32 cellular contexts compared by ENCODE assay signal in the genomic region with DNA sequence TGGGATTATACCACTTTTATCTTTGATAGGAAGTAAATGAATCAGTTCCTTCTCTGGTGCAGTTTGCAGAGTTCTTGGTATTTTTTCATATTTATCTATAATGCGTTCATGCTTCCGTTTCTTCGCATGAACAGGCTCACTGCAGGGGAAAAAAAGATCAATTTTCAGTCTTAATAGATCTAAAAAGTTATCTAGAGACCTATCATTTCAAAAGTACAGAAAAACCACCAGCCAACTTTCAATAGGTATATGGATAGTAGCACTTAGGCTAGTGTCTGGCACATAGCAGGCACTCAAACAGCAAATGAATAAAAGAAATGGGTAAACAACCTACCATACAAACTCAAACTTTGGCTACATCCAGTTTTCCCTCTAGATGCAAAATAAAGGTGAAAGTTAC.
"Had no signal": no experiment of that assay in that cellular context is flagged by ENCODE, and none has a peak within 500 bp of the region (broad histone marks: within the 10 kb centered on the region; RNA-seq: fewer than 3 reads in every experiment).

No MANE protein-coding gene starts in this region.

- H3K27ac ChIP-seq: brain microvascular endothelial cell, coronary artery, dorsolateral prefrontal cortex, WERI-Rb-1 had no signal

- H3K27me3 Mint-ChIP-seq: activated B cell treated with CpG ODN at 0.5 μM for 24 hours; activated CD4-positive, alpha-beta T cell treated with anti-CD3 and anti-CD28 coated beads, Interleukin-2, amount 10 ng/mL, durations not matched to agents 7 days and 5 days; activated CD8-positive, alpha-beta T cell treated with anti-CD3 and anti-CD28 coated beads for 36 hours; activated naive CD8-positive, alpha-beta T cell; activated T-cell treated with anti-CD3 and anti-CD28 coated beads, Interleukin-2, amount 50 U/mL, for 24 hours; central memory CD8-positive, alpha-beta T cell; dendritic cell treated with granulocyte-macrophage colony-stimulating factor and Interleukin-4, amounts not matched to agents 40 ng/mL and 50 ng/mL, for 4 days; T-helper 17 cell had no signal

- H3K4me3 ChIP-seq: coronary artery, dorsolateral prefrontal cortex had no signal

- DNase-seq: activated B cell treated with CpG ODN at 0.5 μM for 24 hours; activated CD4-positive, alpha-beta T cell treated with anti-CD3 and anti-CD28 coated beads for 1 hour; activated CD4-positive, alpha-beta T cell treated with anti-CD3 and anti-CD28 coated beads for 4 hours; activated CD4-positive, alpha-beta T cell treated with anti-CD3 and anti-CD28 coated beads, Interleukin-2, amount 10 ng/mL, durations not matched to agents 7 days and 5 days; activated CD4-positive, alpha-beta T cell treated with anti-CD3 and anti-CD28 coated beads, Interleukin-2, amount 50 U/mL, for 4 hours; activated CD8-positive, alpha-beta memory T cell treated with anti-CD3 and anti-CD28 coated beads for 24 hours; activated CD8-positive, alpha-beta memory T cell treated with anti-CD3 and anti-CD28 coated beads, Interleukin-2, amount 50 U/mL, for 4 hours; activated CD8-positive, alpha-beta T cell treated with anti-CD3 and anti-CD28 coated beads for 36 hours; activated effector memory CD4-positive, alpha-beta T cell treated with Interleukin-2 at 50 U/mL for 16 hours; activated gamma-delta T cell treated with Interleukin-2 at 50 U/mL for 16 hours; activated naive CD4-positive, alpha-beta T cell treated with anti-CD3 and anti-CD28 coated beads, Interleukin-2, amount 50 U/mL, for 16 hours; activated naive CD4-positive, alpha-beta T cell treated with Interleukin-2 at 50 U/mL for 16 hours; activated T-cell treated with anti-CD3 and anti-CD28 coated beads for 4 hours; activated T-cell treated with anti-CD3 and anti-CD28 coated beads, Interleukin-2, amount 50 U/mL, for 24 hours; activated T-cell treated with anti-CD3 and anti-CD28 coated beads, Interleukin-2, amount 50 U/mL, for 72 hours; amniotic stem cell; anterior cingulate cortex; brain microvascular endothelial cell; dorsolateral prefrontal cortex; effector memory CD4-positive, alpha-beta T cell; endodermal cell; foreskin fibroblast; head of caudate nucleus; T-helper 17 cell; T1000; WERI-Rb-1 had no signal

- H3K27ac Mint-ChIP-seq: activated B cell treated with CpG ODN at 0.5 μM for 24 hours; activated CD8-positive, alpha-beta T cell treated with anti-CD3 and anti-CD28 coated beads for 36 hours; activated naive CD8-positive, alpha-beta T cell; activated T-cell treated with anti-CD3 and anti-CD28 coated beads, Interleukin-2, amount 50 U/mL, for 24 hours; dendritic cell treated with granulocyte-macrophage colony-stimulating factor and Interleukin-4, amounts not matched to agents 40 ng/mL and 50 ng/mL, for 4 days; endodermal cell; T-helper 17 cell; T-helper 2 cell treated with Interferon-gamma antibody and Interleukin-4, amounts not matched to agents 5 μg/mL and 100 μg/mL, for 36 hours had no signal

- ATAC-seq: activated CD8-positive, alpha-beta T cell treated with anti-CD3 and anti-CD28 coated beads for 36 hours; activated T-cell treated with anti-CD3 and anti-CD28 coated beads, Interleukin-2, amount 50 U/mL, for 72 hours; esophagus mucosa; T-helper 17 cell had no signal

- H3K9me3 Mint-ChIP-seq: activated B cell treated with CpG ODN at 0.5 μM for 24 hours; activated CD4-positive, alpha-beta T cell treated with anti-CD3 and anti-CD28 coated beads, Interleukin-2, amount 10 ng/mL, durations not matched to agents 7 days and 5 days; activated CD8-positive, alpha-beta T cell treated with anti-CD3 and anti-CD28 coated beads for 36 hours; activated T-cell treated with anti-CD3 and anti-CD28 coated beads, Interleukin-2, amount 50 U/mL, for 24 hours; activated T-cell treated with anti-CD3 and anti-CD28 coated beads, Interleukin-2, amount 50 U/mL, for 72 hours; central memory CD8-positive, alpha-beta T cell; dendritic cell treated with granulocyte-macrophage colony-stimulating factor and Interleukin-4, amounts not matched to agents 40 ng/mL and 50 ng/mL, for 4 days; endodermal cell; T-helper 2 cell treated with Interferon-gamma antibody and Interleukin-4, amounts not matched to agents 5 μg/mL and 100 μg/mL, for 36 hours had no signal

- H3K27me3 ChIP-seq: brain microvascular endothelial cell, dorsolateral prefrontal cortex had no signal

- H3K4me3 Mint-ChIP-seq: activated B cell treated with CpG ODN at 0.5 μM for 24 hours; activated CD4-positive, alpha-beta T cell treated with anti-CD3 and anti-CD28 coated beads, Interleukin-2, amount 10 ng/mL, durations not matched to agents 7 days and 5 days; activated CD8-positive, alpha-beta T cell treated with anti-CD3 and anti-CD28 coated beads for 36 hours; activated naive CD8-positive, alpha-beta T cell; activated T-cell treated with anti-CD3 and anti-CD28 coated beads, Interleukin-2, amount 50 U/mL, for 24 hours; activated T-cell treated with anti-CD3 and anti-CD28 coated beads, Interleukin-2, amount 50 U/mL, for 72 hours; central memory CD8-positive, alpha-beta T cell; dendritic cell treated with granulocyte-macrophage colony-stimulating factor and Interleukin-4, amounts not matched to agents 40 ng/mL and 50 ng/mL, for 4 days; endodermal cell; T-helper 17 cell; T-helper 2 cell treated with Interferon-gamma antibody and Interleukin-4, amounts not matched to agents 5 μg/mL and 100 μg/mL, for 36 hours had no signal
